In genomic region chr2:74454654-74455511, GRCh38 we compare ENCODE assay signal across 1 cellular context.
TF ChIP-seq lines count a peak whose summit lies in the region.

TSS of gene INO80B (plus strand) at chr2:74455087. CDS start at chr2:74455117, 30 bp downstream.

TF ChIP-seq in HCT116, 20 proteins besides CTCF, POLR2A, EP300 and RAD21 (continued from another document):
- TF ChIP-seq ZBTB33 (IDR thresholded peaks at IDR 0.05; ENCODE audit: extremely low read depth, insufficient replicate concordance, low read length) (peak; percentile 78), EZH2phosphoT487 (IDR thresholded peaks at IDR 0.05; ENCODE audit: borderline replicate concordance) (no peak), SIN3A (IDR thresholded peaks at IDR 0.05; ENCODE audit: low read depth) (no peak), TCF7L2 (IDR thresholded peaks at IDR 0.05; ENCODE audit: borderline replicate concordance, extremely low read depth, insufficient read depth, insufficient read length) (peak; percentile 36), CBX3 (IDR thresholded peaks at IDR 0.05; ENCODE audit: low read depth) (no peak)
